ENCODE assay signal across 8 cellular contexts in the genomic region with DNA sequence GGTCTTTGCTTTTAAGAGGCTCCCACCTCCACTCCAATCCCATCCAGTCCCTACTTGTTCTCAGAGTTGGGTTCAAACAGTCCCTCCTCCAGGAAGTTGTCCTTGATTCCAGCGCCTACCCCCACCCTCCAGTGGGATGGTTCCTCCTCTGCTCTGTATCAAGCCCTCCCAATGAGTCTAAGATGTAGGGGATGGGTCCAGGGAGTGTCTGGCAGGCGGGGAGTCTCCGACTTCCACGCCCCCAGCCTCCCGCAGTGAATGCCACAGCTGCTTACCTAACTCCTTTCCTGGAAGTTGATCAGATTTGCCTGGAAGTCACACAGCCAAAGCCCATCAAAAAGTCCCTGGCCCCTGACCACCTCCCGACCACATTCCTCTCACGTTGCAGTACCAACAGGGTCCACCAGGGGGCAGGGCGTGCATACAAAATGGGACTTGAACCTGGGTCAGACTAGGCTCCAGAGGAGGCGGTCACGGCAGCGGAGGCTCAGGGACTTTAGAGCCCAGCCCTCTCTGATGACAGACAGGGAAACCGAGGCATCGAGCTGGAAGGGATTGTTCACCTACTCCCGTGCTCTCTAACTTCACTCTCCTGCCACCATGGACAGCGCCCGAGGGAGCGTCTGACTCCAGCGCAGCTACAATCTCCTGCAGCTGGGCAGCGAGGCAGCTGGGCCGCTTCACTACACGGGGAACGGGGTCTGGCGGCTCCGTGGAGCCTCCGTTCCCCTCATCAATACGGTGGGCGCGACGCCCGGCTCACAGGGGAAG. TPM values are rescaled to one million over a fixed set of nuclear protein-coding genes. Genes with fewer than 3 reads are reported as not detected.
DNase-seq lines count a peak whose midpoint lies in the region; ATAC-seq and TF ChIP-seq lines count a peak whose summit lies in the region.

No MANE protein-coding gene starts in this region.

- CTCF ChIA-PET in activated B cell treated with CpG ODN at 0.5 μM for 24 hours (lab: Charles Lee) = interaction anchor here (0.9 to 4.1 kb wide), 13 partner anchors 9 to 532 kb away, joined by 3 to 32 read pairs (median 7); partner anchors contain the start of genes NCBP1, TDRD7, TSTD2 and ZNF782

- H3K36me3 Mint-ChIP-seq in activated B cell treated with CpG ODN at 0.5 μM for 24 hours (ENCODE audit: low read depth) = no peaks in the 10 kb centered on the region

- H3K4me3 Mint-ChIP-seq in activated B cell treated with CpG ODN at 0.5 μM for 24 hours = no peak overlapping the region

- no peak overlapping the region for H3K4me3 ChIP-seq in cardiac fibroblast (replicated peaks in 1 of 2; ENCODE audit: low read depth in 2 of 2, low read length in 2 of 2)

- POLR2A ChIA-PET in activated B cell treated with CpG ODN at 0.5 μM for 24 hours (lab: Charles Lee) = no interaction called here

- TF ChIP-seq CTCF in activated B cell treated with CpG ODN at 0.5 μM for 24 hours (IDR thresholded peaks at IDR 0.05) = peak; percentile 52
- peak; percentile 99 for TF ChIP-seq CTCF in cardiac fibroblast (IDR thresholded peaks at IDR 0.05; ENCODE audit: low read depth, low read length)

- intact Hi-C loops in activated B cell treated with CpG ODN at 0.5 μM for 24 hours (cut with micrococcal nuclease) = loop anchor here (1.0 to 5.0 kb wide), 4 partner anchors 12 to 228 kb away; no protein-coding TSS in a partner anchor

- DNase-seq in ACHN (peak; percentile 67), GM19238 (ENCODE audit: insufficient read length, low spot score) (peak; percentile 56), NCI-H1694 (lab: John Stamatoyannopoulos, UW) (peak; percentile 51), activated B cell treated with CpG ODN at 0.5 μM for 24 hours (peak; percentile 76), cardiac fibroblast (ENCODE audit: low read depth in 2 of 2) (peak; percentile 66 to 69), iris pigment epithelial cell (ENCODE audit: low read depth) (peak; percentile 58)
- peak; percentile 48 to 66 for DNase-seq in stimulated activated CD4-positive, alpha-beta T cell treated with anti-CD3 and anti-CD28 coated beads, Interleukin-15, amount 100 ng/mL, for 48 hours (ENCODE audit: low read depth in 2 of 2)

- no peak overlapping the region for H3K27ac Mint-ChIP-seq in activated B cell treated with CpG ODN at 0.5 μM for 24 hours

- ATAC-seq in activated B cell treated with CpG ODN at 0.5 μM for 24 hours (ENCODE audit: low read depth) (peak; percentile 53), HG02571 (IDR thresholded peaks at IDR 0.05; ENCODE audit: unreplicated experiment) (no peak)

- H3K9me3 Mint-ChIP-seq in activated B cell treated with CpG ODN at 0.5 μM for 24 hours = no peaks in the 10 kb centered on the region

- H3K4me1 Mint-ChIP-seq in activated B cell treated with CpG ODN at 0.5 μM for 24 hours = peaks cover 23% of the 10 kb centered on the region

- peaks cover 4% of the 10 kb centered on the region for H3K27me3 Mint-ChIP-seq in activated B cell treated with CpG ODN at 0.5 μM for 24 hours

- in situ Hi-C loops in ACHN (cut with HindIII; ENCODE audit: low pct_ligation_motif_present, low pct_unique_long_range_greater_than_20kb, low sequenced_read_pairs) = no loop called here

RNA-seq across cellular contexts. Expression of gene TDRD7, which starts 25.0 kb away (rescaled TPM):
- total RNA-seq in activated B cell treated with CpG ODN at 0.5 μM for 24 hours = 13.7 and 14.7 TPM in 2 replicates
